In genomic region chr11:114036958-114037357, GRCh38 we compare ENCODE assay signal across 17 cellular contexts. TPM values are rescaled to one million over a fixed set of nuclear protein-coding genes. Genes with fewer than 3 reads are reported as not detected.
DNase-seq lines count a peak whose midpoint lies in the region; ATAC-seq and TF ChIP-seq lines count a peak whose summit lies in the region.
"Had no signal": no experiment of that assay in that cellular context is flagged by ENCODE, and none has a peak within 500 bp of the region (broad histone marks: within the 10 kb centered on the region; RNA-seq: fewer than 3 reads in every experiment).

No MANE protein-coding gene starts in this region.

- no peak for ATAC-seq in GM23338
- ATAC-seq in lower lobe of right lung: peak in 1 of 2 donors; percentile 2
- ATAC-seq in HG03196 (IDR thresholded peaks at IDR 0.05; ENCODE audit: unreplicated experiment): no peak

- H3K4me1 Mint-ChIP-seq in GM23338: no peaks in the 10 kb centered on the region

- no peak overlapping the region for H3K27ac Mint-ChIP-seq in GM23338
- H3K27ac Mint-ChIP-seq: T-helper 2 cell treated with Interferon-gamma antibody and Interleukin-4, amounts not matched to agents 5 μg/mL and 100 μg/mL, for 36 hours had no signal

- no peak for TF ChIP-seq POLR2A in testis (IDR thresholded peaks at IDR 0.05)

- H3K9me3 Mint-ChIP-seq in GM23338: no peaks in the 10 kb centered on the region
- H3K9me3 Mint-ChIP-seq: T-helper 2 cell treated with Interferon-gamma antibody and Interleukin-4, amounts not matched to agents 5 μg/mL and 100 μg/mL, for 36 hours had no signal

- H3K27me3 ChIP-seq in GM23338 (ENCODE audit: insufficient read depth) (no peaks in the 10 kb centered on the region), ascending aorta (no peaks in the 10 kb centered on the region), lower lobe of right lung (ENCODE audit: low read depth) (no peaks in the 10 kb centered on the region), testis (no peaks in the 10 kb centered on the region), dorsolateral prefrontal cortex (no peaks in the 10 kb centered on the region), H7 (ENCODE audit: control insufficient read depth, insufficient read depth, low read length) (no peaks in the 10 kb centered on the region; the same call in 1 of the 2 replicates)
- H3K27me3 ChIP-seq: BLaER1, SJCRH30 had no signal

- no peak for DNase-seq in GM23338 (ENCODE audit: low spot score)
- DNase-seq in ascending aorta (ENCODE audit: low spot score in 2 of 2): no peak
- DNase-seq in lower lobe of right lung: no peak
- no peak for DNase-seq in testis
- DNase-seq in dorsolateral prefrontal cortex: no peak
- DNase-seq in AML-193 (lab: John Stamatoyannopoulos, UW): no peak
- no peak for DNase-seq in H7
- DNase-seq: activated CD4-positive, alpha-beta T cell treated with anti-CD3 and anti-CD28 coated beads for 1 hour; activated CD8-positive, alpha-beta memory T cell treated with anti-CD3 and anti-CD28 coated beads, Interleukin-2, amount 50 U/mL, for 48 hours; activated naive CD4-positive, alpha-beta T cell; hippocampal formation; kidney glomerular epithelial cell; NCI-H2081; SJCRH30 had no signal

- H3K27ac ChIP-seq in GM23338 (ENCODE audit: low read depth) (no peak overlapping the region), ascending aorta (peak overlapping the region; percentile 77 to 87), lower lobe of right lung (peak overlapping the region; percentile 67), testis (peak overlapping the region; percentile 59 to 82), dorsolateral prefrontal cortex (peak overlapping the region in 29 of 59 donors; percentile 4 to 81 (median 53))
- H3K27ac ChIP-seq: BLaER1, SJCRH30 had no signal

- TF ChIP-seq CTCF in GM23338 (conservative IDR thresholded peaks at IDR 0.05; ENCODE audit: low read depth in 2 of 2) (no peak), ascending aorta (IDR thresholded peaks at IDR 0.05) (no peak), lower lobe of right lung (IDR thresholded peaks at IDR 0.05) (no peak), testis (IDR thresholded peaks at IDR 0.05) (no peak), dorsolateral prefrontal cortex (IDR thresholded peaks at IDR 0.05 in 54 of 56, conservative IDR thresholded peaks at IDR 0.05 in 2 of 56; ENCODE audit: low read depth in 1 of 56, partially characterized antibody in 56 of 56) (no peak)

- no peak overlapping the region for H3K4me3 ChIP-seq in GM23338
- H3K4me3 ChIP-seq in ascending aorta: peak overlapping the region; percentile 57 to 59
- peak overlapping the region; percentile 49 for H3K4me3 ChIP-seq in lower lobe of right lung
- no peak overlapping the region for H3K4me3 ChIP-seq in testis
- H3K4me3 ChIP-seq in dorsolateral prefrontal cortex: peak overlapping the region in 11 of 59 donors; percentile 51 to 67 (median 57)
- H3K4me3 ChIP-seq in H7 (ENCODE audit: insufficient read depth, low read depth, low read length): no peak overlapping the region
- H3K4me3 ChIP-seq: BLaER1, SJCRH30 had no signal

- H3K4me3 Mint-ChIP-seq in GM23338: 0 out of 3 replicates have a peak overlapping the region, but pooled peaks have one; percentile 42
- H3K4me3 Mint-ChIP-seq: T-helper 2 cell treated with Interferon-gamma antibody and Interleukin-4, amounts not matched to agents 5 μg/mL and 100 μg/mL, for 36 hours had no signal

- H3K4me2 ChIP-seq in GM23338: no peak overlapping the region
- H3K4me2 ChIP-seq: BLaER1 had no signal

- H3K36me3 Mint-ChIP-seq in GM23338 (ENCODE audit: low read depth): no peaks in the 10 kb centered on the region

- no peaks in the 10 kb centered on the region for H3K79me2 ChIP-seq in GM23338 (replicated peaks; ENCODE audit: insufficient read depth)

- intact Hi-C loops in ascending aorta (cut with DNase I) (loop anchor here (1.0 to 5.0 kb wide), 4 partner anchors 21 to 224 kb away; no protein-coding TSS in a partner anchor), lower lobe of right lung (cut with DNase I) (loop anchor here (10.0 kb wide), 1 partner anchor 228 kb away; no protein-coding TSS in a partner anchor), testis (cut with DNase I; ENCODE audit: low total_unique reads) (loop anchor here (5.0 kb wide), 1 partner anchor 220 kb away; no protein-coding TSS in a partner anchor), dorsolateral prefrontal cortex (cut with DNase I) (loop anchor here (1.0 to 5.0 kb wide), 3 partner anchors 22 to 225 kb away; partner anchors contain the start of gene ZBTB16 (in 1 of the 2))

- H3K4me1 ChIP-seq in GM23338 (ENCODE audit: insufficient read depth) (peaks cover 5% of the 10 kb centered on the region; the same call in 1 of the 2 replicates), ascending aorta (peaks cover 0 to 26% of the 10 kb centered on the region in 2 donors), lower lobe of right lung (peaks cover 16% of the 10 kb centered on the region), testis (peaks cover 11% of the 10 kb centered on the region)
- H3K4me1 ChIP-seq: BLaER1, SJCRH30 had no signal

- no peaks in the 10 kb centered on the region for H3K9me2 ChIP-seq in GM23338 (ENCODE audit: insufficient read depth)

- H3K9me3 ChIP-seq in ascending aorta (no peaks in the 10 kb centered on the region), lower lobe of right lung (no peaks in the 10 kb centered on the region), testis (no peaks in the 10 kb centered on the region)
- H3K9me3 ChIP-seq: BLaER1, SJCRH30 had no signal

- H3F3A ChIP-seq in GM23338 (replicated peaks; ENCODE audit: low read depth): 0 out of 2 replicates have a peak, but pooled peaks cover 2% of the 10 kb centered on the region

- WGBS in testis, 2 donors: 92 to 94% methylated on average over 3 of the region's 3 CpGs

- H2AFZ ChIP-seq in GM23338: peak overlapping the region; percentile 98

- peaks cover 10% of the 10 kb centered on the region for H3K27me3 Mint-ChIP-seq in GM23338 (ENCODE audit: insufficient read depth, low read depth, poor library complexity)

- no peaks in the 10 kb centered on the region for H4K20me1 ChIP-seq in GM23338 (replicated peaks; ENCODE audit: insufficient read depth)
- H4K20me1 ChIP-seq: BLaER1 had no signal

- H3K36me3 ChIP-seq in GM23338 (ENCODE audit: insufficient read depth) (no peaks in the 10 kb centered on the region), ascending aorta (no peaks in the 10 kb centered on the region), lower lobe of right lung (no peaks in the 10 kb centered on the region), testis (ENCODE audit: low read depth, missing control alignments) (no peaks in the 10 kb centered on the region), H7 (replicated peaks; ENCODE audit: control insufficient read depth, insufficient read depth, low read length) (no peaks in the 10 kb centered on the region)
- H3K36me3 ChIP-seq: BLaER1, SJCRH30 had no signal

TF ChIP-seq in GM23338, 12 proteins besides CTCF, POLR2A, EP300 and RAD21 (continues in another document):
- TF ChIP-seq CREB1 (CRISPR knock-in tag; IDR thresholded peaks at IDR 0.05; ENCODE audit: low read depth): no peak
- TF ChIP-seq NANOG (IDR thresholded peaks at IDR 0.05; ENCODE audit: borderline replicate concordance): no peak
- TF ChIP-seq, protein P1, sequence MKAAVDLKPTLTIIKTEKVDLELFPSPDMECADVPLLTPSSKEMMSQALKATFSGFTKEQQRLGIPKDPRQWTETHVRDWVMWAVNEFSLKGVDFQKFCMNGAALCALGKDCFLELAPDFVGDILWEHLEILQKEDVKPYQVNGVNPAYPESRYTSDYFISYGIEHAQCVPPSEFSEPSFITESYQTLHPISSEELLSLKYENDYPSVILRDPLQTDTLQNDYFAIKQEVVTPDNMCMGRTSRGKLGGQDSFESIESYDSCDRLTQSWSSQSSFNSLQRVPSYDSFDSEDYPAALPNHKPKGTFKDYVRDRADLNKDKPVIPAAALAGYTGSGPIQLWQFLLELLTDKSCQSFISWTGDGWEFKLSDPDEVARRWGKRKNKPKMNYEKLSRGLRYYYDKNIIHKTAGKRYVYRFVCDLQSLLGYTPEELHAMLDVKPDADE (IDR thresholded peaks at IDR 0.05): no peak
- TF ChIP-seq EZH2phosphoT487 (IDR thresholded peaks at IDR 0.05; ENCODE audit: unreplicated experiment): no peak

RNA-seq across cellular contexts. Expression of gene ZBTB16, which starts 22.6 kb away (rescaled TPM):
- total RNA-seq in GM23338 (2014; rRNA removed; shearing (Covaris generic)): 0.19 and 1.4 TPM in 2 replicates
- 0.29 and 0.78 TPM in 2 replicates for polyA plus RNA-seq in GM23338 (2016; fragmentation: Nextera tagmentation; extraction: Ambion mirVana)
- total RNA-seq in ascending aorta: 344 TPM
- total RNA-seq in lower lobe of right lung: 171 TPM
- total RNA-seq in testis: 10 to 100 TPM; 51.5 to 88.5 TPM
- 11.4 TPM for polyA plus RNA-seq in testis (ENCODE audit: insufficient read depth, low read depth, low replicate concordance)
- total RNA-seq in dorsolateral prefrontal cortex: 100 to 1,000 TPM in 118 of 120 experiments, 10 to 100 TPM in 2; 78.3 to 259 (median 179) TPM
- total RNA-seq in H7 (2014; rRNA removed; shearing (Covaris generic)): not detected in 2 replicates
- total RNA-seq: SJCRH30 had no signal

Comparison
In these comparisons a context has a peak if more than half of its experiments do, and no peak if none do; other contexts are left out.
1. H3K4me3 ChIP-seq: peak in ascending aorta (2 of 2) and lower lobe of right lung (single experiment); none in GM23338 (single experiment), testis (0 of 2) and H7 (single experiment).
2. RNA of gene ZBTB16, which starts 22.6 kb away (total RNA-seq): 344 TPM in ascending aorta (single experiment), 78.3 to 259 TPM in dorsolateral prefrontal cortex, 171 TPM in lower lobe of right lung (single experiment) and 51.5 to 88.5 TPM in testis; 0.19 to 1.4 TPM in GM23338 and not detected in H7; every median in the first group is over 10 times any median in the second.